26 cellular contexts compared by ENCODE assay signal in genomic region chr16:11242658-11243057, GRCh38. TPM values are rescaled to one million over a fixed set of nuclear protein-coding genes. Genes with fewer than 3 reads are reported as not detected.
"Had no signal": no experiment of that assay in that cellular context is flagged by ENCODE, and none has a peak within 500 bp of the region (broad histone marks: within the 10 kb centered on the region; RNA-seq: fewer than 3 reads in every experiment).

No MANE protein-coding gene starts in this region.

- H3K27me3 ChIP-seq: brain microvascular endothelial cell, esophagus muscularis mucosa, gastrocnemius medialis, ovary, upper lobe of left lung had no signal

- DNase-seq: activated gamma-delta T cell treated with Interleukin-2 at 50 U/mL for 16 hours; activated T-cell treated with anti-CD3 and anti-CD28 coated beads, Interleukin-2, amount 50 U/mL, for 1 hour; aorta; brain microvascular endothelial cell; central memory CD4-positive, alpha-beta T cell; gastrocnemius medialis; hippocampal formation; left cardiac atrium; mesenchymal stem cell; ovary; stimulated activated CD4-positive, alpha-beta T cell treated with anti-CD3 and anti-CD28 coated beads, Interleukin-12 subunit alpha, Interleukin-12 subunit beta, amount 100 ng/mL, for 4 hours; stimulated activated CD4-positive, alpha-beta T cell treated with anti-CD3 and anti-CD28 coated beads, Interleukin-4, amount 100 ng/mL, for 4 hours; stimulated activated naive CD8-positive, alpha-beta T cell treated with anti-CD3 and anti-CD28 coated beads, Interleukin-15, Interleukin-2, amounts not matched to agents 100 U/mL and 50 U/mL, for 24 hours; upper lobe of left lung had no signal

- H3K9me3 ChIP-seq: esophagus muscularis mucosa, gastrocnemius medialis, neutrophil, ovary, prostate gland, upper lobe of left lung had no signal

- H3K36me3 ChIP-seq: brain microvascular endothelial cell, esophagus muscularis mucosa, gastrocnemius medialis, neutrophil, ovary, prostate gland, upper lobe of left lung had no signal

- H3K4me3 ChIP-seq: coronary artery, esophagus muscularis mucosa, gastrocnemius medialis, ovary, prostate gland, upper lobe of left lung had no signal

- H3K27ac ChIP-seq: brain microvascular endothelial cell, coronary artery, esophagus muscularis mucosa, gastrocnemius medialis, neutrophil, ovary, prostate gland, upper lobe of left lung had no signal

- H3K4me1 ChIP-seq: esophagus muscularis mucosa, prostate gland had no signal

RNA-seq across cellular contexts. Expression of gene TNP2, which starts 26.5 kb away (rescaled TPM):
- total RNA-seq: activated naive CD4-positive, alpha-beta T cell treated with anti-CD3 and anti-CD28 coated beads, Interleukin-2, amount 50 U/mL, for 72 hours; aorta; esophagus muscularis mucosa; gastrocnemius medialis; left cardiac atrium; lower leg skin; mononuclear cell; myocyte; ovary; prostate gland; subcutaneous adipose tissue; upper lobe of left lung; WTC11 had no signal
- polyA plus RNA-seq: adipose tissue, aorta, ovary, thymus had no signal

RNA-seq across cellular contexts. Expression of gene PRM3, which starts 30.8 kb away (rescaled TPM):
- total RNA-seq: activated naive CD4-positive, alpha-beta T cell treated with anti-CD3 and anti-CD28 coated beads, Interleukin-2, amount 50 U/mL, for 72 hours; aorta; esophagus muscularis mucosa; gastrocnemius medialis; left cardiac atrium; lower leg skin; mononuclear cell; myocyte; ovary; prostate gland; subcutaneous adipose tissue; upper lobe of left lung; WTC11 had no signal
- polyA plus RNA-seq: adipose tissue, aorta, ovary, thymus had no signal

RNA-seq across cellular contexts. Expression of gene PRM2, which starts 33.6 kb away (rescaled TPM):
- total RNA-seq: activated naive CD4-positive, alpha-beta T cell treated with anti-CD3 and anti-CD28 coated beads, Interleukin-2, amount 50 U/mL, for 72 hours; aorta; esophagus muscularis mucosa; gastrocnemius medialis; left cardiac atrium; mononuclear cell; myocyte; ovary; subcutaneous adipose tissue; upper lobe of left lung; WTC11 had no signal
- polyA plus RNA-seq: adipose tissue, aorta, ovary had no signal

RNA-seq across cellular contexts. Expression of gene PRM1, which starts 38.5 kb away (rescaled TPM):
- total RNA-seq: activated naive CD4-positive, alpha-beta T cell treated with anti-CD3 and anti-CD28 coated beads, Interleukin-2, amount 50 U/mL, for 72 hours; aorta; esophagus muscularis mucosa; gastrocnemius medialis; left cardiac atrium; lower leg skin; mononuclear cell; myocyte; ovary; subcutaneous adipose tissue; upper lobe of left lung had no signal
- polyA plus RNA-seq: adipose tissue, aorta, ovary had no signal
